ENCODE assay signal across 8 cellular contexts in genomic region chr11:43511959-43512358, GRCh38.
"Had no signal": no experiment of that assay in that cellular context is flagged by ENCODE, and none has a peak within 500 bp of the region (broad histone marks: within the 10 kb centered on the region; RNA-seq: fewer than 3 reads in every experiment).

No MANE protein-coding gene starts in this region.

- H2AFZ ChIP-seq: GM23338 had no signal

- H3K4me2 ChIP-seq: GM23338 had no signal

- DNase-seq: H7, HFFc6, IMR-90, KG1 had no signal

- H3K27ac ChIP-seq: HL-60 had no signal

- H3K4me3 ChIP-seq: GM23338, HAP-1 had no signal

- H3K4me1 ChIP-seq: HAP-1 had no signal

- ATAC-seq: GM23338, HCT116 had no signal

- H3K36me3 ChIP-seq: HAP-1 had no signal
